Comparison of ENCODE assay signal across 9 cellular contexts in the genomic region with DNA sequence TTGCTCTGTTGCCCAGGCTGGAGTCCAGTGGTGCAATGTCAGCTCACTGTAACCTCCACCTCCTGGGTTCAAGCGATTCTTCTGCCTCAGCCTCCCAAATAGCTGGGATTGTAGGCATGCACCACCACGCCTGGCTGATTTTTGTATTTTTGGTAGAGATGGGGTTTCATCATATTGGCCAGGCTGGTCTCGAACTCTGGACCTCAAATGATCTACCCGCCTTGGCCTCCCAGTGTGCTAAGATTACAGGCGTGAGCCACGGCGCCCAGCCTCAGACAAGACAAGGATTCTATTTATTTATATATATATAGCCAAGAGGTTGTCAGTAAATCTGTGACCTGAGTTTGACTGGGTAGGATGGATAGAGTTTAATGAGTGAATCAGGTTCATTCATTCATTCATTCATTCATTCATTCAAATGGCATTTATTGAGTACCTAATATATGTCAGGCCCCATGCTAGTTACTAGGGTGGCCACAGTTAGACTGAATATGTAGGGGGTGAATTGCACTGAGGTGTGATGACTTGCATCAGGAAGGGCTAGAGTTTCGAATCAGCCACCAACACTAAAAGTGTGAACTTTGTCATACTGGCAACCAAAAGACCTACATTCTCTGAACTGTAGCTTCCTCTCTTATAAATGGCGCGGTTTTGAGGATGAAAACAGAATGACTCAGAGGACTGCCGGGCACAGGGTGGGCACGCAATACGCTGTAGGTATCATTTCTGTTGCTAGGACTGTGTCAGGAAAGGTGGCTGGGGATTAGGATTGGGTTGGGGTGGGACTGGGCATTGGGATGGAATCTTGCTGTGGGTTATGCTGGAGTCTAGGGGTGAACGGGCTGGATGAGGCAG. TPM values are rescaled to one million over a fixed set of nuclear protein-coding genes. Genes with fewer than 3 reads are reported as not detected.
DNase-seq lines count a peak whose midpoint lies in the region; ATAC-seq, FAIRE-seq and TF ChIP-seq lines count a peak whose summit lies in the region.
"Had no signal": no experiment of that assay in that cellular context is flagged by ENCODE, and none has a peak within 500 bp of the region (broad histone marks: within the 10 kb centered on the region; RNA-seq: fewer than 3 reads in every experiment).

No MANE protein-coding gene starts in this region.

- peaks cover 0 to 11% (median 0%) of the 10 kb centered on the region in 3 donors for H3K36me3 Mint-ChIP-seq in immature natural killer cell

- peaks cover 26% of the 10 kb centered on the region; the same call in 1 of the 2 replicates for H3K36me3 ChIP-seq in KOPT-K1 (ENCODE audit: insufficient read depth, low read length)
- H3K36me3 ChIP-seq: MG63 had no signal

- peak overlapping the region; percentile 85 to 98 (median 90) for H3K4me3 Mint-ChIP-seq in immature natural killer cell

- in situ Hi-C loops in GM13977 (cut with MboI; ENCODE audit: low pct_unique_long_range_greater_than_20kb, low sequenced_read_pairs, unreplicated experiment) = no loop called here

- H3K4me1 Mint-ChIP-seq in immature natural killer cell = peaks cover 72 to 75% of the 10 kb centered on the region in 2 donors

- H3K9me3 ChIP-seq in KOPT-K1 (ENCODE audit: insufficient read depth, low read length, poor library complexity, severe bottlenecking) = peaks cover 12% of the 10 kb centered on the region
- H3K9me3 ChIP-seq: MG63 had no signal

- H3K27ac Mint-ChIP-seq in immature natural killer cell = peak overlapping the region; percentile 98 to 100 (median 98)

- peak; percentile 81 for ATAC-seq in GM19467 (IDR thresholded peaks at IDR 0.05; ENCODE audit: unreplicated experiment)
- ATAC-seq in left lobe of liver = no peak

- DNase-seq in GM13977 (ENCODE audit: low spot score) (peak; percentile 85), immature natural killer cell (peak; percentile 87), NCI-H1048 (lab: John Stamatoyannopoulos, UW) (no peak), left lobe of liver (ENCODE audit: low spot score) (no peak), AML-193 (lab: John Stamatoyannopoulos, UW) (no peak), D721Med (ENCODE audit: insufficient read length, low spot score) (no peak)
- DNase-seq: MG63 had no signal

- peaks cover 22 to 28% (median 25%) of the 10 kb centered on the region in 3 donors for H3K27me3 Mint-ChIP-seq in immature natural killer cell (ENCODE audit: low read depth in 3 of 3)

- no peak for FAIRE-seq in D721Med (lab: Jason Lieb, UNC)

- H3K9me3 Mint-ChIP-seq in immature natural killer cell = peaks cover 0 to 5% (median 0%) of the 10 kb centered on the region in 6 donors

- H3K27ac ChIP-seq in KOPT-K1 (ENCODE audit: low read depth, low read length, poor library complexity, severe bottlenecking) = peak overlapping the region; percentile 73

- TF ChIP-seq CTCF in GM13977 (IDR thresholded peaks at IDR 0.05; ENCODE audit: extremely low read depth, insufficient read depth, missing control alignments) (no peak), D721Med (IDR thresholded peaks at IDR 0.05; ENCODE audit: insufficient read depth, missing control alignments) (no peak)

RNA-seq across cellular contexts. Expression of gene ITGAE, which starts 37.8 kb away (rescaled TPM):
- polyA plus RNA-seq in immature natural killer cell = 10 to 100 TPM; 68.2 to 81.9 (median 81.8) TPM
- 5.6 TPM for total RNA-seq in left lobe of liver

RNA-seq across cellular contexts. Expression of gene HASPIN, which starts 39.4 kb away (rescaled TPM):
- under 1 TPM in 2 of 3 donors, not detected in 1; 0.20 to 0.47 TPM for polyA plus RNA-seq in immature natural killer cell
- total RNA-seq in left lobe of liver = 0.05 TPM

Comparison
In these comparisons a context has a peak if more than half of its experiments do, and no peak if none do; other contexts are left out.
1. DNase-seq: peak in GM13977 (single experiment) and immature natural killer cell (3 of 3); none in NCI-H1048 (single experiment), left lobe of liver (single experiment), AML-193 (0 of 2) and D721Med (single experiment).